Comparison of ENCODE assay signal across 8 cellular contexts in the genomic region with DNA sequence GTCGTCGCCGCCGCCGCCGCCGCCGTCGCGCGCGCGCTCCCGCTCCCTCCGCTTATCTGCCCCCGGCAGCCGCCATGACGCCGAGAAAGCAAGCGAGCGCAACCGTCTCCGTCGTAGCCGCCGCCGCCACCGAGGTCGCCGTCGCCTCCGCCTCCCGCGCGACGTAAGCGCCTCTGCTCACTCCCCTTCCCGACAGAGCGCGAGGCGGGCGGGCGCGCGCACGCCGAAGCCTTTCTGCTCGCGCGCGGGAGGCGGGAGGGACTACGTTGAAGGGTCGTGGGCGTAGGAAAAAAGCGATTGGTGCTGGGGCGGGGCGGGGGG. TPM values are rescaled to one million over a fixed set of nuclear protein-coding genes. Genes with fewer than 3 reads are reported as not detected.
A peak's percentile ranks its signal among the peaks of the same experiment; 100 is the strongest.
DNase-seq lines count a peak whose midpoint lies in the region; ATAC-seq and FAIRE-seq lines count a peak whose summit lies in the region.

A gene (minus strand): TSS at position 206 of the 321 bp plus-strand sequence. CDS start 2,621 bp downstream, outside the sequence.

- peak within 1 kb of the TSS; percentile 90 for H3K4me3 ChIP-seq in effector memory CD4-positive, alpha-beta T cell (ENCODE audit: insufficient read depth, low read depth, low read length, poor library complexity, severe bottlenecking)

- H3K9me3 ChIP-seq in effector memory CD4-positive, alpha-beta T cell (ENCODE audit: control insufficient read depth, low read length): no peaks in the 10 kb centered on the region

- H3K4me1 ChIP-seq in effector memory CD4-positive, alpha-beta T cell (ENCODE audit: control insufficient read depth, insufficient read depth, low read length, poor library complexity, severe bottlenecking): peaks cover 26% of the 10 kb centered on the region

- peak; percentile 94 for FAIRE-seq in HTR-8/SVneo (lab: Jason Lieb, UNC)

- H3K36me3 ChIP-seq in effector memory CD4-positive, alpha-beta T cell (ENCODE audit: control insufficient read depth, insufficient read depth, low read length): peaks cover 25% of the 10 kb centered on the region

- no peaks in the 10 kb centered on the region for H3K27me3 ChIP-seq in effector memory CD4-positive, alpha-beta T cell (replicated peaks; ENCODE audit: control insufficient read depth, insufficient read depth, low read length, poor library complexity, severe bottlenecking)

- peak; percentile 48 for ATAC-seq in GM21360 (IDR thresholded peaks at IDR 0.05; ENCODE audit: unreplicated experiment)

- peak within 1 kb of the TSS; percentile 100 for H3K27ac ChIP-seq in effector memory CD4-positive, alpha-beta T cell (ENCODE audit: insufficient read depth, low read length, poor library complexity, severe bottlenecking)

- DNase-seq in COLO829 (ENCODE audit: low spot score): peak; percentile 87
- DNase-seq in HTR-8/SVneo (ENCODE audit: insufficient read length, low spot score): peak; percentile 85
- peak; percentile 92 to 93 for DNase-seq in NOMO-1 (lab: John Stamatoyannopoulos, UW; ENCODE audit: unreplicated experiment in 2 of 2)
- peak in 2 of 3 experiments; percentile 85 to 90 for DNase-seq in activated CD8-positive, alpha-beta memory T cell treated with anti-CD3 and anti-CD28 coated beads for 48 hours (ENCODE audit: low read depth in 2 of 3, low spot score in 2 of 3)
- DNase-seq in effector memory CD4-positive, alpha-beta T cell: peak; percentile 91 to 92 (median 92)
- DNase-seq in mesenteric fat pad (ENCODE audit: low spot score): peak; percentile 96
- DNase-seq in stimulated activated CD8-positive, alpha-beta memory T cell treated with anti-CD3 and anti-CD28 coated beads, Interleukin-15, amount 100 ng/mL, for 1 hour (ENCODE audit: low read depth): peak; percentile 86

RNA-seq across cellular contexts. Expression of the gene that starts here (rescaled TPM):
- total RNA-seq in mesenteric fat pad: 62.2 TPM

Comparison
In these comparisons a context has a peak if more than half of its experiments do, and no peak if none do; other contexts are left out.
1. Peak in every context shown above with its lines: DNase-seq, ATAC-seq, H3K4me3 ChIP-seq and H3K27ac ChIP-seq.